ENCODE assay signal across 7 cellular contexts in the genomic region with DNA sequence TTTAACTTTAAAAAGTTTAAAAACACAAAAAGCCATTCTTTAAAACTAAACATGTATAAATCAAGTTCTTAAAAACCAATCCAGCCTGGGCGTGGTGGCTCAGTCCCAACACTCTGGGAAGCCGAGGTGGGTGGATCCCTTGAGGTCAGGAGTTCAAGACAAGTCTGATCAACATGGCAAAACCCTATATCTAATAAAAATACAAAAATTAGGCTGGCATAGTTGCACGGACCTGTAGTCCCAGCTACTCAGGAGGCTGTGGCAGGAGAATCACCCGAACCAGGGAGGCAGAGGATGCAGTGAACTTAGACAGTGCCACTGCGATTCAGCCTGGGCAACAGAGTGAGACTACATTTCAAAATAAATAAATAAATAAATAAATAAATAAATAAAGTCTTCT. TPM values are rescaled to one million over a fixed set of nuclear protein-coding genes. Genes with fewer than 3 reads are reported as not detected.
"Had no signal": no experiment of that assay in that cellular context is flagged by ENCODE, and none has a peak within 500 bp of the region (broad histone marks: within the 10 kb centered on the region; RNA-seq: fewer than 3 reads in every experiment).

No MANE protein-coding gene starts in this region.

RNA-seq across cellular contexts. Expression of a gene that starts 5.2 kb away (rescaled TPM):
- total RNA-seq: GM23248, GM23338, H1, H4, H7, H9, HFFc6 had no signal
- polyA plus RNA-seq: GM23248, GM23338, H1 had no signal
